ENCODE assay signal across 12 cellular contexts in genomic region chr13:110361365-110361911, GRCh38. TPM values are rescaled to one million over a fixed set of nuclear protein-coding genes. Genes with fewer than 3 reads are reported as not detected.
A peak's percentile ranks its signal among the peaks of the same experiment; 100 is the strongest.
DNase-seq lines count a peak whose midpoint lies in the region; ATAC-seq and TF ChIP-seq lines count a peak whose summit lies in the region.
"Had no signal": no experiment of that assay in that cellular context is flagged by ENCODE, and none has a peak within 500 bp of the region (broad histone marks: within the 10 kb centered on the region; RNA-seq: fewer than 3 reads in every experiment).

No MANE protein-coding gene starts in this region.

- no peak for TF ChIP-seq CTCF in AG09319 (IDR thresholded peaks at IDR 0.05; ENCODE audit: low read depth, low read length)
- no peak for TF ChIP-seq CTCF in prostate gland (IDR thresholded peaks at IDR 0.05)

- H3K4me1 ChIP-seq in prostate gland (replicated peaks): no peaks in the 10 kb centered on the region

- H3K9me3 ChIP-seq in prostate gland: no peaks in the 10 kb centered on the region

- WGBS in prostate gland: 57% methylated on average over 10 of the region's 10 CpGs

- no peak for TF ChIP-seq POLR2A in prostate gland (IDR thresholded peaks at IDR 0.05)

- peak overlapping the region; percentile 40 to 58 for H3K27ac ChIP-seq in prostate gland
- H3K27ac ChIP-seq: epithelial cell of prostate had no signal

- peak; percentile 73 for DNase-seq in AG09319 (ENCODE audit: extremely low read depth, low read depth)
- peak; percentile 97 for DNase-seq in brain pericyte (ENCODE audit: low read depth, low spot score)
- DNase-seq in left ventricle myocardium superior: peak; percentile 80
- no peak for DNase-seq in prostate gland (ENCODE audit: low spot score)
- DNase-seq in kidney glomerular epithelial cell (lab: John Stamatoyannopoulos, UW): no peak
- no peak for DNase-seq in stimulated activated CD4-positive, alpha-beta T cell treated with anti-CD3 and anti-CD28 coated beads, Interleukin-2, amount 100 ng/mL, for 48 hours
- no peak for DNase-seq in activated effector memory CD4-positive, alpha-beta T cell treated with Interleukin-2 at 50 U/mL for 16 hours
- DNase-seq in NCI-H187 (lab: John Stamatoyannopoulos, UW): no peak
- DNase-seq: activated effector memory CD4-positive, alpha-beta T cell treated with anti-CD3 and anti-CD28 coated beads, Interleukin-2, amount 50 U/mL, for 16 hours; CD4-positive, CD25-positive, alpha-beta regulatory T cell; nucleus accumbens had no signal

- no peak overlapping the region for H3K4me3 ChIP-seq in prostate gland

- intact Hi-C loops in left ventricle myocardium superior (cut with micrococcal nuclease) (no loop called here), prostate gland (cut with DNase I) (no loop called here)

- no peaks in the 10 kb centered on the region for H3K27me3 ChIP-seq in prostate gland (replicated peaks; ENCODE audit: insufficient read depth)

- ATAC-seq in left ventricle myocardium superior: peak; percentile 89

- no peaks in the 10 kb centered on the region for H3K36me3 ChIP-seq in prostate gland

RNA-seq across cellular contexts. Expression of gene COL4A2, which starts 54.4 kb away (rescaled TPM):
- 126 TPM for total RNA-seq in left ventricle myocardium superior
- 100 to 1,000 TPM in 1 of 2 donors, 10 to 100 TPM in 1; 82.8 to 193 TPM for total RNA-seq in prostate gland
- total RNA-seq: CD4-positive, CD25-positive, alpha-beta regulatory T cell had no signal

RNA-seq across cellular contexts. Expression of gene COL4A1, which starts 54.5 kb away (rescaled TPM):
- 119 TPM for total RNA-seq in left ventricle myocardium superior
- 100 to 1,000 TPM in 1 of 2 donors, 10 to 100 TPM in 1; 37.3 to 132 TPM for total RNA-seq in prostate gland
- total RNA-seq: CD4-positive, CD25-positive, alpha-beta regulatory T cell had no signal

Comparison
In these comparisons a context has a peak if more than half of its experiments do, and no peak if none do; other contexts are left out.
1. DNase-seq: peak in AG09319 (single experiment), brain pericyte (single experiment) and left ventricle myocardium superior (single experiment); none in prostate gland (single experiment), kidney glomerular epithelial cell (single experiment), stimulated activated CD4-positive, alpha-beta T cell treated with anti-CD3 and anti-CD28 coated beads, Interleukin-2, amount 100 ng/mL, for 48 hours (0 of 2), activated effector memory CD4-positive, alpha-beta T cell treated with Interleukin-2 at 50 U/mL for 16 hours (single experiment) and NCI-H187 (0 of 2).